In genomic region chr19:14006766-14007562, GRCh38 we compare ENCODE assay signal across 1 cellular context.
A peak's percentile ranks its signal among the peaks of the same experiment; 100 is the strongest.
TF ChIP-seq lines count a peak whose summit lies in the region.

No MANE protein-coding gene starts in this region.

TF ChIP-seq in HEK293, 187 proteins besides CTCF, POLR2A, EP300 and RAD21 (continued from another document and continues in another):
- TF ChIP-seq, protein P1, sequence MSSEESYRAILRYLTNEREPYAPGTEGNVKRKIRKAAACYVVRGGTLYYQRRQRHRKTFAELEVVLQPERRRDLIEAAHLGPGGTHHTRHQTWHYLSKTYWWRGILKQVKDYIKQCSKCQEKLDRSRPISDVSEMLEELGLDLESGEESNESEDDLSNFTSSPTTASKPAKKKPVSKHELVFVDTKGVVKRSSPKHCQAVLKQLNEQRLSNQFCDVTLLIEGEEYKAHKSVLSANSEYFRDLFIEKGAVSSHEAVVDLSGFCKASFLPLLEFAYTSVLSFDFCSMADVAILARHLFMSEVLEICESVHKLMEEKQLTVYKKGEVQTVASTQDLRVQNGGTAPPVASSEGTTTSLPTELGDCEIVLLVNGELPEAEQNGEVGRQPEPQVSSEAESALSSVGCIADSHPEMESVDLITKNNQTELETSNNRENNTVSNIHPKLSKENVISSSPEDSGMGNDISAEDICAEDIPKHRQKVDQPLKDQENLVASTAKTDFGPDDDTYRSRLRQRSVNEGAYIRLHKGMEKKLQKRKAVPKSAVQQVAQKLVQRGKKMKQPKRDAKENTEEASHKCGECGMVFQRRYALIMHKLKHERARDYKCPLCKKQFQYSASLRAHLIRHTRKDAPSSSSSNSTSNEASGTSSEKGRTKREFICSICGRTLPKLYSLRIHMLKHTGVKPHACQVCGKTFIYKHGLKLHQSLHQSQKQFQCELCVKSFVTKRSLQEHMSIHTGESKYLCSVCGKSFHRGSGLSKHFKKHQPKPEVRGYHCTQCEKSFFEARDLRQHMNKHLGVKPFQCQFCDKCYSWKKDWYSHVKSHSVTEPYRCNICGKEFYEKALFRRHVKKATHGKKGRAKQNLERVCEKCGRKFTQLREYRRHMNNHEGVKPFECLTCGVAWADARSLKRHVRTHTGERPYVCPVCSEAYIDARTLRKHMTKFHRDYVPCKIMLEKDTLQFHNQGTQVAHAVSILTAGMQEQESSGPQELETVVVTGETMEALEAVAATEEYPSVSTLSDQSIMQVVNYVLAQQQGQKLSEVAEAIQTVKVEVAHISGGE (tag by site-specific recombination; conservative IDR thresholded peaks at IDR 0.05; ENCODE audit: low read depth) = peak; percentile 57
- TF ChIP-seq ZBTB48 (tag by site-specific recombination; IDR thresholded peaks at IDR 0.05) (0 out of 2 replicates have a peak, but pooled peaks have one; percentile 63), ZNF777 (tag by site-specific recombination; IDR thresholded peaks at IDR 0.05; ENCODE audit: borderline replicate concordance) (peak; percentile 93), MYNN (tag by site-specific recombination; IDR thresholded peaks at IDR 0.05; ENCODE audit: borderline replicate concordance) (no peak), ZNF354C (tag by site-specific recombination; IDR thresholded peaks at IDR 0.05; ENCODE audit: borderline replicate concordance, low read depth) (no peak), ZBTB44 (tag by site-specific recombination; IDR thresholded peaks at IDR 0.05) (0 out of 2 replicates have a peak, but pooled peaks have one; percentile 43), ZNF16 (tag by site-specific recombination; IDR thresholded peaks at IDR 0.05; ENCODE audit: low read depth) (no peak), SP7 (tag by site-specific recombination; IDR thresholded peaks at IDR 0.05) (peak; percentile 96), ZNF571 (tag by site-specific recombination; IDR thresholded peaks at IDR 0.05) (no peak), ZNF175 (tag by site-specific recombination; IDR thresholded peaks at IDR 0.05) (no peak), ZSCAN23 (tag by site-specific recombination; IDR thresholded peaks at IDR 0.05) (peak; percentile 92), KLF17 (tag by site-specific recombination; IDR thresholded peaks at IDR 0.05) (peak; percentile 99), ZNF600 (tag by site-specific recombination; IDR thresholded peaks at IDR 0.05) (peak; percentile 69), ZXDB (tag by site-specific recombination; IDR thresholded peaks at IDR 0.05) (peak; percentile 96), SP3 (tag by site-specific recombination; IDR thresholded peaks at IDR 0.05) (no peak; the same call in 1 of the 2 replicates), ZNF549 (tag by site-specific recombination; IDR thresholded peaks at IDR 0.05) (no peak), ZSCAN4 (tag by site-specific recombination; IDR thresholded peaks at IDR 0.05) (peak; percentile 65), ZNF350 (tag by site-specific recombination; IDR thresholded peaks at IDR 0.05) (no peak), GLI2 (tag by site-specific recombination; IDR thresholded peaks at IDR 0.05; ENCODE audit: borderline replicate concordance, low read depth) (no peak), ZBTB21 (tag by site-specific recombination; IDR thresholded peaks at IDR 0.05) (peak; percentile 100), HOXD13 (CRISPR knock-in tag; IDR thresholded peaks at IDR 0.05; ENCODE audit: borderline replicate concordance) (no peak), ZNF610 (tag by site-specific recombination; IDR thresholded peaks at IDR 0.05; ENCODE audit: borderline replicate concordance) (peak; percentile 93), ZNF394 (tag by site-specific recombination; IDR thresholded peaks at IDR 0.05; ENCODE audit: borderline replicate concordance) (peak; percentile 74; the same call in 1 of the 2 replicates), ZNF362 (tag by site-specific recombination; IDR thresholded peaks at IDR 0.05) (no peak), ZNF530 (tag by site-specific recombination; IDR thresholded peaks at IDR 0.05; ENCODE audit: low read depth) (no peak), ZFP69B (tag by site-specific recombination; IDR thresholded peaks at IDR 0.05) (peak; percentile 95), BCL6B (tag by site-specific recombination; IDR thresholded peaks at IDR 0.05) (no peak), ZNF2 (tag by site-specific recombination; IDR thresholded peaks at IDR 0.05) (peak; percentile 94), ZNF654 (tag by site-specific recombination; IDR thresholded peaks at IDR 0.05; ENCODE audit: low read depth) (no peak), SALL2 (tag by site-specific recombination; IDR thresholded peaks at IDR 0.05; ENCODE audit: borderline replicate concordance) (no peak), ZNF521 (tag by site-specific recombination; IDR thresholded peaks at IDR 0.05) (no peak)
- TF ChIP-seq, protein P2, sequence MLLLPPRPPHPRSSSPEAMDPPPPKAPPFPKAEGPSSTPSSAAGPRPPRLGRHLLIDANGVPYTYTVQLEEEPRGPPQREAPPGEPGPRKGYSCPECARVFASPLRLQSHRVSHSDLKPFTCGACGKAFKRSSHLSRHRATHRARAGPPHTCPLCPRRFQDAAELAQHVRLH (tag by site-specific recombination; IDR thresholded peaks at IDR 0.05) = peak; percentile 82
- TF ChIP-seq, protein P3, sequence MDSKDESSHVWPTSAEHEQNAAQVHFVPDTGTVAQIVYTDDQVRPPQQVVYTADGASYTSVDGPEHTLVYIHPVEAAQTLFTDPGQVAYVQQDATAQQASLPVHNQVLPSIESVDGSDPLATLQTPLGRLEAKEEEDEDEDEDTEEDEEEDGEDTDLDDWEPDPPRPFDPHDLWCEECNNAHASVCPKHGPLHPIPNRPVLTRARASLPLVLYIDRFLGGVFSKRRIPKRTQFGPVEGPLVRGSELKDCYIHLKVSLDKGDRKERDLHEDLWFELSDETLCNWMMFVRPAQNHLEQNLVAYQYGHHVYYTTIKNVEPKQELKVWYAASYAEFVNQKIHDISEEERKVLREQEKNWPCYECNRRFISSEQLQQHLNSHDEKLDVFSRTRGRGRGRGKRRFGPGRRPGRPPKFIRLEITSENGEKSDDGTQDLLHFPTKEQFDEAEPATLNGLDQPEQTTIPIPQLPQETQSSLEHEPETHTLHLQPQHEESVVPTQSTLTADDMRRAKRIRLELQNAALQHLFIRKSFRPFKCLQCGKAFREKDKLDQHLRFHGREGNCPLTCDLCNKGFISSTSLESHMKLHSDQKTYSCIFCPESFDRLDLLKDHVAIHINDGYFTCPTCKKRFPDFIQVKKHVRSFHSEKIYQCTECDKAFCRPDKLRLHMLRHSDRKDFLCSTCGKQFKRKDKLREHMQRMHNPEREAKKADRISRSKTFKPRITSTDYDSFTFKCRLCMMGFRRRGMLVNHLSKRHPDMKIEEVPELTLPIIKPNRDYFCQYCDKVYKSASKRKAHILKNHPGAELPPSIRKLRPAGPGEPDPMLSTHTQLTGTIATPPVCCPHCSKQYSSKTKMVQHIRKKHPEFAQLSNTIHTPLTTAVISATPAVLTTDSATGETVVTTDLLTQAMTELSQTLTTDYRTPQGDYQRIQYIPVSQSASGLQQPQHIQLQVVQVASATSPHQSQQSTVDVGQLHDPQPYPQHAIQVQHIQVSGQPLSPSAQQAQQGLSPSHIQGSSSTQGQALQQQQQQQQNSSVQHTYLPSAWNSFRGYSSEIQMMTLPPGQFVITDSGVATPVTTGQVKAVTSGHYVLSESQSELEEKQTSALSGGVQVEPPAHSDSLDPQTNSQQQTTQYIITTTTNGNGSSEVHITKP (tag by site-specific recombination; IDR thresholded peaks at IDR 0.05) = peak; percentile 97
- TF ChIP-seq, protein P4, sequence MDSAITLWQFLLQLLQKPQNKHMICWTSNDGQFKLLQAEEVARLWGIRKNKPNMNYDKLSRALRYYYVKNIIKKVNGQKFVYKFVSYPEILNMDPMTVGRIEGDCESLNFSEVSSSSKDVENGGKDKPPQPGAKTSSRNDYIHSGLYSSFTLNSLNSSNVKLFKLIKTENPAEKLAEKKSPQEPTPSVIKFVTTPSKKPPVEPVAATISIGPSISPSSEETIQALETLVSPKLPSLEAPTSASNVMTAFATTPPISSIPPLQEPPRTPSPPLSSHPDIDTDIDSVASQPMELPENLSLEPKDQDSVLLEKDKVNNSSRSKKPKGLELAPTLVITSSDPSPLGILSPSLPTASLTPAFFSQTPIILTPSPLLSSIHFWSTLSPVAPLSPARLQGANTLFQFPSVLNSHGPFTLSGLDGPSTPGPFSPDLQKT (IDR thresholded peaks at IDR 0.05; ENCODE audit: borderline replicate concordance, low read depth, low read length) = no peak
- TF ChIP-seq, protein P5, sequence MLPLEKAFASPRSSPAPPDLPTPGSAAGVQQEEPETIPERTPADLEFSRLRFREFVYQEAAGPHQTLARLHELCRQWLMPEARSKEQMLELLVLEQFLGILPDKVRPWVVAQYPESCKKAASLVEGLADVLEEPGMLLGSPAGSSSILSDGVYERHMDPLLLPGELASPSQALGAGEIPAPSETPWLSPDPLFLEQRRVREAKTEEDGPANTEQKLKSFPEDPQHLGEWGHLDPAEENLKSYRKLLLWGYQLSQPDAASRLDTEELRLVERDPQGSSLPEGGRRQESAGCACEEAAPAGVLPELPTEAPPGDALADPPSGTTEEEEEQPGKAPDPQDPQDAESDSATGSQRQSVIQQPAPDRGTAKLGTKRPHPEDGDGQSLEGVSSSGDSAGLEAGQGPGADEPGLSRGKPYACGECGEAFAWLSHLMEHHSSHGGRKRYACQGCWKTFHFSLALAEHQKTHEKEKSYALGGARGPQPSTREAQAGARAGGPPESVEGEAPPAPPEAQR (tag by site-specific recombination; IDR thresholded peaks at IDR 0.05) = peak; percentile 69; the same call in 1 of the 2 replicates
- TF ChIP-seq, protein P6, sequence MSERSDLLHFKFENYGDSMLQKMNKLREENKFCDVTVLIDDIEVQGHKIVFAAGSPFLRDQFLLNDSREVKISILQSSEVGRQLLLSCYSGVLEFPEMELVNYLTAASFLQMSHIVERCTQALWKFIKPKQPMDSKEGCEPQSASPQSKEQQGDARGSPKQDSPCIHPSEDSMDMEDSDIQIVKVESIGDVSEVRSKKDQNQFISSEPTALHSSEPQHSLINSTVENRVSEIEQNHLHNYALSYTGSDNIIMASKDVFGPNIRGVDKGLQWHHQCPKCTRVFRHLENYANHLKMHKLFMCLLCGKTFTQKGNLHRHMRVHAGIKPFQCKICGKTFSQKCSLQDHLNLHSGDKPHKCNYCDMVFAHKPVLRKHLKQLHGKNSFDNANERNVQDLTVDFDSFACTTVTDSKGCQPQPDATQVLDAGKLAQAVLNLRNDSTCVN (tag by site-specific recombination; optimal IDR thresholded peaks at IDR 0.05) = peak; percentile 98
- TF ChIP-seq, protein P7, sequence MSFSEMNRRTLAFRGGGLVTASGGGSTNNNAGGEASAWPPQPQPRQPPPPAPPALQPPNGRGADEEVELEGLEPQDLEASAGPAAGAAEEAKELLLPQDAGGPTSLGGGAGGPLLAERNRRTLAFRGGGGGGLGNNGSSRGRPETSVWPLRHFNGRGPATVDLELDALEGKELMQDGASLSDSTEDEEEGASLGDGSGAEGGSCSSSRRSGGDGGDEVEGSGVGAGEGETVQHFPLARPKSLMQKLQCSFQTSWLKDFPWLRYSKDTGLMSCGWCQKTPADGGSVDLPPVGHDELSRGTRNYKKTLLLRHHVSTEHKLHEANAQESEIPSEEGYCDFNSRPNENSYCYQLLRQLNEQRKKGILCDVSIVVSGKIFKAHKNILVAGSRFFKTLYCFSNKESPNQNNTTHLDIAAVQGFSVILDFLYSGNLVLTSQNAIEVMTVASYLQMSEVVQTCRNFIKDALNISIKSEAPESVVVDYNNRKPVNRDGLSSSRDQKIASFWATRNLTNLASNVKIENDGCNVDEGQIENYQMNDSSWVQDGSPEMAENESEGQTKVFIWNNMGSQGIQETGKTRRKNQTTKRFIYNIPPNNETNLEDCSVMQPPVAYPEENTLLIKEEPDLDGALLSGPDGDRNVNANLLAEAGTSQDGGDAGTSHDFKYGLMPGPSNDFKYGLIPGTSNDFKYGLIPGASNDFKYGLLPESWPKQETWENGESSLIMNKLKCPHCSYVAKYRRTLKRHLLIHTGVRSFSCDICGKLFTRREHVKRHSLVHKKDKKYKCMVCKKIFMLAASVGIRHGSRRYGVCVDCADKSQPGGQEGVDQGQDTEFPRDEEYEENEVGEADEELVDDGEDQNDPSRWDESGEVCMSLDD (tag by site-specific recombination; IDR thresholded peaks at IDR 0.05) = peak; percentile 99
